1 cellular context compared by ENCODE assay signal in genomic region chr20:49998478-49999188, GRCh38. TPM values are rescaled to one million over a fixed set of nuclear protein-coding genes. Genes with fewer than 3 reads are reported as not detected.
"Had no signal": no experiment of that assay in that cellular context is flagged by ENCODE, and none has a peak within 500 bp of the region (broad histone marks: within the 10 kb centered on the region; RNA-seq: fewer than 3 reads in every experiment).

No MANE protein-coding gene starts in this region.

RNA-seq across cellular contexts. Expression of gene SNAI1, which starts 15.9 kb away (rescaled TPM):
- total RNA-seq: bronchial epithelial cell had no signal
